In the genomic region with DNA sequence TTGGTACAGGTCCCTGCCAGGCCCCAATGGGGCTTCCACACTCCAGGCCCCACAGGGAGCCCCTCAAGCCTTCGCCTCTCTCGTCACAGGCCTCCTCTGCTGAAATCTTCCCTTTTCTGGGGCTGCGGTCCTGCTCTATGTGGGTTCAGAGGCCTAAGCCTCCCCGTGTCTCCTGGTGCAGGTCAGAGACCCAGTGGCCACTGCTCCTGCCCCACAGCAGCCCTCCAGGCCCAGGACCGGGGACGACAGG, we compare ENCODE assay signal across 1 cellular context.
A peak's percentile ranks its signal among the peaks of the same experiment; 100 is the strongest.
TF ChIP-seq lines count a peak whose summit lies in the region.

No MANE protein-coding gene starts in this region.

TF ChIP-seq in K562, 482 proteins besides CTCF, POLR2A, EP300 and RAD21 (continues in another document):
- TF ChIP-seq MED1 (CRISPR knock-in tag; IDR thresholded peaks at IDR 0.05; ENCODE audit: borderline replicate concordance) (no peak), ZNF263 (CRISPR knock-in tag; IDR thresholded peaks at IDR 0.05; ENCODE audit: borderline replicate concordance) (peak; percentile 92), CBFA2T3 (IDR thresholded peaks at IDR 0.05) (no peak), LARP7 (IDR thresholded peaks at IDR 0.05) (no peak), NFRKB (IDR thresholded peaks at IDR 0.05; ENCODE audit: low read depth) (peak; percentile 43; the same call in 1 of the 2 replicates), ZNF197 (CRISPR knock-in tag; IDR thresholded peaks at IDR 0.05; ENCODE audit: low read depth) (0 out of 2 replicates have a peak, but pooled peaks have one; percentile 12), ZNF668 (CRISPR knock-in tag; IDR thresholded peaks at IDR 0.05) (no peak), HDAC8 (tag; IDR thresholded peaks at IDR 0.05) (no peak), ZNF695 (CRISPR knock-in tag; IDR thresholded peaks at IDR 0.05) (no peak), ZNF282 (CRISPR knock-in tag; IDR thresholded peaks at IDR 0.05) (no peak), TBL1XR1 (IDR thresholded peaks at IDR 0.05; ENCODE audit: low read length in 2 of 2) (no peak), BDP1 (IDR thresholded peaks at IDR 0.05; ENCODE audit: insufficient read depth, insufficient read length) (no peak), KDM2B (CRISPR knock-in tag; IDR thresholded peaks at IDR 0.05) (no peak), NR2F6 (CRISPR knock-in tag; IDR thresholded peaks at IDR 0.05) (no peak), ZZZ3 (IDR thresholded peaks at IDR 0.05) (no peak), PURB (CRISPR knock-in tag; IDR thresholded peaks at IDR 0.05; ENCODE audit: low read depth) (no peak), ZNF57 (CRISPR knock-in tag; IDR thresholded peaks at IDR 0.05) (peak; percentile 19; the same call in 1 of the 2 replicates), SP1 (CRISPR knock-in tag; IDR thresholded peaks at IDR 0.05) (no peak), ESRRB (CRISPR knock-in tag; IDR thresholded peaks at IDR 0.05; ENCODE audit: borderline replicate concordance) (no peak), KAT7 (CRISPR knock-in tag; IDR thresholded peaks at IDR 0.05; ENCODE audit: borderline replicate concordance) (peak; percentile 25; the same call in 1 of the 2 replicates), ZFP36 (IDR thresholded peaks at IDR 0.05; ENCODE audit: low read depth, low read length, partially characterized antibody) (no peak)
- TF ChIP-seq, protein P1, sequence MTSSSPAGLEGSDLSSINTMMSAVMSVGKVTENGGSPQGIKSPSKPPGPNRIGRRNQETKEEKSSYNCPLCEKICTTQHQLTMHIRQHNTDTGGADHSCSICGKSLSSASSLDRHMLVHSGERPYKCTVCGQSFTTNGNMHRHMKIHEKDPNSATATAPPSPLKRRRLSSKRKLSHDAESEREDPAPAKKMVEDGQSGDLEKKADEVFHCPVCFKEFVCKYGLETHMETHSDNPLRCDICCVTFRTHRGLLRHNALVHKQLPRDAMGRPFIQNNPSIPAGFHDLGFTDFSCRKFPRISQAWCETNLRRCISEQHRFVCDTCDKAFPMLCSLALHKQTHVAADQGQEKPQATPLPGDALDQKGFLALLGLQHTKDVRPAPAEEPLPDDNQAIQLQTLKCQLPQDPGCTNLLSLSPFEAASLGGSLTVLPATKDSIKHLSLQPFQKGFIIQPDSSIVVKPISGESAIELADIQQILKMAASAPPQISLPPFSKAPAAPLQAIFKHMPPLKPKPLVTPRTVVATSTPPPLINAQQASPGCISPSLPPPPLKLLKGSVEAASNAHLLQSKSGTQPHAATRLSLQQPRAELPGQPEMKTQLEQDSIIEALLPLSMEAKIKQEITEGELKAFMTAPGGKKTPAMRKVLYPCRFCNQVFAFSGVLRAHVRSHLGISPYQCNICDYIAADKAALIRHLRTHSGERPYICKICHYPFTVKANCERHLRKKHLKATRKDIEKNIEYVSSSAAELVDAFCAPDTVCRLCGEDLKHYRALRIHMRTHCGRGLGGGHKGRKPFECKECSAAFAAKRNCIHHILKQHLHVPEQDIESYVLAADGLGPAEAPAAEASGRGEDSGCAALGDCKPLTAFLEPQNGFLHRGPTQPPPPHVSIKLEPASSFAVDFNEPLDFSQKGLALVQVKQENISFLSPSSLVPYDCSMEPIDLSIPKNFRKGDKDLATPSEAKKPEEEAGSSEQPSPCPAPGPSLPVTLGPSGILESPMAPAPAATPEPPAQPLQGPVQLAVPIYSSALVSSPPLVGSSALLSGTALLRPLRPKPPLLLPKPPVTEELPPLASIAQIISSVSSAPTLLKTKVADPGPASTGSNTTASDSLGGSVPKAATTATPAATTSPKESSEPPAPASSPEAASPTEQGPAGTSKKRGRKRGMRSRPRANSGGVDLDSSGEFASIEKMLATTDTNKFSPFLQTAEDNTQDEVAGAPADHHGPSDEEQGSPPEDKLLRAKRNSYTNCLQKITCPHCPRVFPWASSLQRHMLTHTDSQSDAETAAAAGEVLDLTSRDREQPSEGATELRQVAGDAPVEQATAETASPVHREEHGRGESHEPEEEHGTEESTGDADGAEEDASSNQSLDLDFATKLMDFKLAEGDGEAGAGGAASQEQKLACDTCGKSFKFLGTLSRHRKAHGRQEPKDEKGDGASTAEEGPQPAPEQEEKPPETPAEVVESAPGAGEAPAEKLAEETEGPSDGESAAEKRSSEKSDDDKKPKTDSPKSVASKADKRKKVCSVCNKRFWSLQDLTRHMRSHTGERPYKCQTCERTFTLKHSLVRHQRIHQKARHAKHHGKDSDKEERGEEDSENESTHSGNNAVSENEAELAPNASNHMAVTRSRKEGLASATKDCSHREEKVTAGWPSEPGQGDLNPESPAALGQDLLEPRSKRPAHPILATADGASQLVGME (CRISPR knock-in tag; IDR thresholded peaks at IDR 0.05): 0 out of 2 replicates have a peak, but pooled peaks have one; percentile 32
- TF ChIP-seq, protein P2, sequence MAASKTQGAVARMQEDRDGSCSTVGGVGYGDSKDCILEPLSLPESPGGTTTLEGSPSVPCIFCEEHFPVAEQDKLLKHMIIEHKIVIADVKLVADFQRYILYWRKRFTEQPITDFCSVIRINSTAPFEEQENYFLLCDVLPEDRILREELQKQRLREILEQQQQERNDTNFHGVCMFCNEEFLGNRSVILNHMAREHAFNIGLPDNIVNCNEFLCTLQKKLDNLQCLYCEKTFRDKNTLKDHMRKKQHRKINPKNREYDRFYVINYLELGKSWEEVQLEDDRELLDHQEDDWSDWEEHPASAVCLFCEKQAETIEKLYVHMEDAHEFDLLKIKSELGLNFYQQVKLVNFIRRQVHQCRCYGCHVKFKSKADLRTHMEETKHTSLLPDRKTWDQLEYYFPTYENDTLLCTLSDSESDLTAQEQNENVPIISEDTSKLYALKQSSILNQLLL (CRISPR knock-in tag; IDR thresholded peaks at IDR 0.05; ENCODE audit: borderline replicate concordance): no peak
- TF ChIP-seq, protein P3, sequence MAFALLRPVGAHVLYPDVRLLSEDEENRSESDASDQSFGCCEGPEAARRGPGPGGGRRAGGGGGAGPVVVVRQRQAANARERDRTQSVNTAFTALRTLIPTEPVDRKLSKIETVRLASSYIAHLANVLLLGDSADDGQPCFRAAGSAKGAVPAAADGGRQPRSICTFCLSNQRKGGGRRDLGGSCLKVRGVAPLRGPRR (CRISPR knock-in tag; IDR thresholded peaks at IDR 0.05): no peak
- TF ChIP-seq, protein P4, sequence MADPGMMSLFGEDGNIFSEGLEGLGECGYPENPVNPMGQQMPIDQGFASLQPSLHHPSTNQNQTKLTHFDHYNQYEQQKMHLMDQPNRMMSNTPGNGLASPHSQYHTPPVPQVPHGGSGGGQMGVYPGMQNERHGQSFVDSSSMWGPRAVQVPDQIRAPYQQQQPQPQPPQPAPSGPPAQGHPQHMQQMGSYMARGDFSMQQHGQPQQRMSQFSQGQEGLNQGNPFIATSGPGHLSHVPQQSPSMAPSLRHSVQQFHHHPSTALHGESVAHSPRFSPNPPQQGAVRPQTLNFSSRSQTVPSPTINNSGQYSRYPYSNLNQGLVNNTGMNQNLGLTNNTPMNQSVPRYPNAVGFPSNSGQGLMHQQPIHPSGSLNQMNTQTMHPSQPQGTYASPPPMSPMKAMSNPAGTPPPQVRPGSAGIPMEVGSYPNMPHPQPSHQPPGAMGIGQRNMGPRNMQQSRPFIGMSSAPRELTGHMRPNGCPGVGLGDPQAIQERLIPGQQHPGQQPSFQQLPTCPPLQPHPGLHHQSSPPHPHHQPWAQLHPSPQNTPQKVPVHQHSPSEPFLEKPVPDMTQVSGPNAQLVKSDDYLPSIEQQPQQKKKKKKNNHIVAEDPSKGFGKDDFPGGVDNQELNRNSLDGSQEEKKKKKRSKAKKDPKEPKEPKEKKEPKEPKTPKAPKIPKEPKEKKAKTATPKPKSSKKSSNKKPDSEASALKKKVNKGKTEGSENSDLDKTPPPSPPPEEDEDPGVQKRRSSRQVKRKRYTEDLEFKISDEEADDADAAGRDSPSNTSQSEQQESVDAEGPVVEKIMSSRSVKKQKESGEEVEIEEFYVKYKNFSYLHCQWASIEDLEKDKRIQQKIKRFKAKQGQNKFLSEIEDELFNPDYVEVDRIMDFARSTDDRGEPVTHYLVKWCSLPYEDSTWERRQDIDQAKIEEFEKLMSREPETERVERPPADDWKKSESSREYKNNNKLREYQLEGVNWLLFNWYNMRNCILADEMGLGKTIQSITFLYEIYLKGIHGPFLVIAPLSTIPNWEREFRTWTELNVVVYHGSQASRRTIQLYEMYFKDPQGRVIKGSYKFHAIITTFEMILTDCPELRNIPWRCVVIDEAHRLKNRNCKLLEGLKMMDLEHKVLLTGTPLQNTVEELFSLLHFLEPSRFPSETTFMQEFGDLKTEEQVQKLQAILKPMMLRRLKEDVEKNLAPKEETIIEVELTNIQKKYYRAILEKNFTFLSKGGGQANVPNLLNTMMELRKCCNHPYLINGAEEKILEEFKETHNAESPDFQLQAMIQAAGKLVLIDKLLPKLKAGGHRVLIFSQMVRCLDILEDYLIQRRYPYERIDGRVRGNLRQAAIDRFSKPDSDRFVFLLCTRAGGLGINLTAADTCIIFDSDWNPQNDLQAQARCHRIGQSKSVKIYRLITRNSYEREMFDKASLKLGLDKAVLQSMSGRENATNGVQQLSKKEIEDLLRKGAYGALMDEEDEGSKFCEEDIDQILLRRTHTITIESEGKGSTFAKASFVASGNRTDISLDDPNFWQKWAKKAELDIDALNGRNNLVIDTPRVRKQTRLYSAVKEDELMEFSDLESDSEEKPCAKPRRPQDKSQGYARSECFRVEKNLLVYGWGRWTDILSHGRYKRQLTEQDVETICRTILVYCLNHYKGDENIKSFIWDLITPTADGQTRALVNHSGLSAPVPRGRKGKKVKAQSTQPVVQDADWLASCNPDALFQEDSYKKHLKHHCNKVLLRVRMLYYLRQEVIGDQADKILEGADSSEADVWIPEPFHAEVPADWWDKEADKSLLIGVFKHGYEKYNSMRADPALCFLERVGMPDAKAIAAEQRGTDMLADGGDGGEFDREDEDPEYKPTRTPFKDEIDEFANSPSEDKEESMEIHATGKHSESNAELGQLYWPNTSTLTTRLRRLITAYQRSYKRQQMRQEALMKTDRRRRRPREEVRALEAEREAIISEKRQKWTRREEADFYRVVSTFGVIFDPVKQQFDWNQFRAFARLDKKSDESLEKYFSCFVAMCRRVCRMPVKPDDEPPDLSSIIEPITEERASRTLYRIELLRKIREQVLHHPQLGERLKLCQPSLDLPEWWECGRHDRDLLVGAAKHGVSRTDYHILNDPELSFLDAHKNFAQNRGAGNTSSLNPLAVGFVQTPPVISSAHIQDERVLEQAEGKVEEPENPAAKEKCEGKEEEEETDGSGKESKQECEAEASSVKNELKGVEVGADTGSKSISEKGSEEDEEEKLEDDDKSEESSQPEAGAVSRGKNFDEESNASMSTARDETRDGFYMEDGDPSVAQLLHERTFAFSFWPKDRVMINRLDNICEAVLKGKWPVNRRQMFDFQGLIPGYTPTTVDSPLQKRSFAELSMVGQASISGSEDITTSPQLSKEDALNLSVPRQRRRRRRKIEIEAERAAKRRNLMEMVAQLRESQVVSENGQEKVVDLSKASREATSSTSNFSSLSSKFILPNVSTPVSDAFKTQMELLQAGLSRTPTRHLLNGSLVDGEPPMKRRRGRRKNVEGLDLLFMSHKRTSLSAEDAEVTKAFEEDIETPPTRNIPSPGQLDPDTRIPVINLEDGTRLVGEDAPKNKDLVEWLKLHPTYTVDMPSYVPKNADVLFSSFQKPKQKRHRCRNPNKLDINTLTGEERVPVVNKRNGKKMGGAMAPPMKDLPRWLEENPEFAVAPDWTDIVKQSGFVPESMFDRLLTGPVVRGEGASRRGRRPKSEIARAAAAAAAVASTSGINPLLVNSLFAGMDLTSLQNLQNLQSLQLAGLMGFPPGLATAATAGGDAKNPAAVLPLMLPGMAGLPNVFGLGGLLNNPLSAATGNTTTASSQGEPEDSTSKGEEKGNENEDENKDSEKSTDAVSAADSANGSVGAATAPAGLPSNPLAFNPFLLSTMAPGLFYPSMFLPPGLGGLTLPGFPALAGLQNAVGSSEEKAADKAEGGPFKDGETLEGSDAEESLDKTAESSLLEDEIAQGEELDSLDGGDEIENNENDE (IDR thresholded peaks at IDR 0.05; ENCODE audit: low read depth, low read length): no peak
- TF ChIP-seq, protein P5, sequence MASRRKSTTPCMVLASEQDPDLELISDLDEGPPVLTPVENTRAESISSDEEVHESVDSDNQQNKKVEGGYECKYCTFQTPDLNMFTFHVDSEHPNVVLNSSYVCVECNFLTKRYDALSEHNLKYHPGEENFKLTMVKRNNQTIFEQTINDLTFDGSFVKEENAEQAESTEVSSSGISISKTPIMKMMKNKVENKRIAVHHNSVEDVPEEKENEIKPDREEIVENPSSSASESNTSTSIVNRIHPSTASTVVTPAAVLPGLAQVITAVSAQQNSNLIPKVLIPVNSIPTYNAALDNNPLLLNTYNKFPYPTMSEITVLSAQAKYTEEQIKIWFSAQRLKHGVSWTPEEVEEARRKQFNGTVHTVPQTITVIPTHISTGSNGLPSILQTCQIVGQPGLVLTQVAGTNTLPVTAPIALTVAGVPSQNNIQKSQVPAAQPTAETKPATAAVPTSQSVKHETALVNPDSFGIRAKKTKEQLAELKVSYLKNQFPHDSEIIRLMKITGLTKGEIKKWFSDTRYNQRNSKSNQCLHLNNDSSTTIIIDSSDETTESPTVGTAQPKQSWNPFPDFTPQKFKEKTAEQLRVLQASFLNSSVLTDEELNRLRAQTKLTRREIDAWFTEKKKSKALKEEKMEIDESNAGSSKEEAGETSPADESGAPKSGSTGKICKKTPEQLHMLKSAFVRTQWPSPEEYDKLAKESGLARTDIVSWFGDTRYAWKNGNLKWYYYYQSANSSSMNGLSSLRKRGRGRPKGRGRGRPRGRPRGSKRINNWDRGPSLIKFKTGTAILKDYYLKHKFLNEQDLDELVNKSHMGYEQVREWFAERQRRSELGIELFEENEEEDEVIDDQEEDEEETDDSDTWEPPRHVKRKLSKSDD (conservative IDR thresholded peaks at IDR 0.05; ENCODE audit: low read length): no peak
- TF ChIP-seq, protein P6, sequence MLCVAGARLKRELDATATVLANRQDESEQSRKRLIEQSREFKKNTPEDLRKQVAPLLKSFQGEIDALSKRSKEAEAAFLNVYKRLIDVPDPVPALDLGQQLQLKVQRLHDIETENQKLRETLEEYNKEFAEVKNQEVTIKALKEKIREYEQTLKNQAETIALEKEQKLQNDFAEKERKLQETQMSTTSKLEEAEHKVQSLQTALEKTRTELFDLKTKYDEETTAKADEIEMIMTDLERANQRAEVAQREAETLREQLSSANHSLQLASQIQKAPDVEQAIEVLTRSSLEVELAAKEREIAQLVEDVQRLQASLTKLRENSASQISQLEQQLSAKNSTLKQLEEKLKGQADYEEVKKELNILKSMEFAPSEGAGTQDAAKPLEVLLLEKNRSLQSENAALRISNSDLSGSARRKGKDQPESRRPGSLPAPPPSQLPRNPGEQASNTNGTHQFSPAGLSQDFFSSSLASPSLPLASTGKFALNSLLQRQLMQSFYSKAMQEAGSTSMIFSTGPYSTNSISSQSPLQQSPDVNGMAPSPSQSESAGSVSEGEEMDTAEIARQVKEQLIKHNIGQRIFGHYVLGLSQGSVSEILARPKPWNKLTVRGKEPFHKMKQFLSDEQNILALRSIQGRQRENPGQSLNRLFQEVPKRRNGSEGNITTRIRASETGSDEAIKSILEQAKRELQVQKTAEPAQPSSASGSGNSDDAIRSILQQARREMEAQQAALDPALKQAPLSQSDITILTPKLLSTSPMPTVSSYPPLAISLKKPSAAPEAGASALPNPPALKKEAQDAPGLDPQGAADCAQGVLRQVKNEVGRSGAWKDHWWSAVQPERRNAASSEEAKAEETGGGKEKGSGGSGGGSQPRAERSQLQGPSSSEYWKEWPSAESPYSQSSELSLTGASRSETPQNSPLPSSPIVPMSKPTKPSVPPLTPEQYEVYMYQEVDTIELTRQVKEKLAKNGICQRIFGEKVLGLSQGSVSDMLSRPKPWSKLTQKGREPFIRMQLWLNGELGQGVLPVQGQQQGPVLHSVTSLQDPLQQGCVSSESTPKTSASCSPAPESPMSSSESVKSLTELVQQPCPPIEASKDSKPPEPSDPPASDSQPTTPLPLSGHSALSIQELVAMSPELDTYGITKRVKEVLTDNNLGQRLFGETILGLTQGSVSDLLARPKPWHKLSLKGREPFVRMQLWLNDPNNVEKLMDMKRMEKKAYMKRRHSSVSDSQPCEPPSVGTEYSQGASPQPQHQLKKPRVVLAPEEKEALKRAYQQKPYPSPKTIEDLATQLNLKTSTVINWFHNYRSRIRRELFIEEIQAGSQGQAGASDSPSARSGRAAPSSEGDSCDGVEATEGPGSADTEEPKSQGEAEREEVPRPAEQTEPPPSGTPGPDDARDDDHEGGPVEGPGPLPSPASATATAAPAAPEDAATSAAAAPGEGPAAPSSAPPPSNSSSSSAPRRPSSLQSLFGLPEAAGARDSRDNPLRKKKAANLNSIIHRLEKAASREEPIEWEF (CRISPR knock-in tag; IDR thresholded peaks at IDR 0.05): no peak
